In genomic region chr17:5124125-5124760, GRCh38 we compare ENCODE assay signal across 11 cellular contexts. TPM values are rescaled to one million over a fixed set of nuclear protein-coding genes. Genes with fewer than 3 reads are reported as not detected.
DNase-seq lines count a peak whose midpoint lies in the region; ATAC-seq and TF ChIP-seq lines count a peak whose summit lies in the region.
"Not testable (repeated sequence)": the region's sequence is repeated elsewhere in the genome, so short reads cannot be mapped to it uniquely, and the experiment has no call there.
"Had no signal": no experiment of that assay in that cellular context is flagged by ENCODE, and none has a peak within 500 bp of the region (broad histone marks: within the 10 kb centered on the region; RNA-seq: fewer than 3 reads in every experiment).

No MANE protein-coding gene starts in this region.

- not testable (repeated sequence) for H2BK12ac ChIP-seq in H9 (ENCODE audit: insufficient read length, low read depth, low read length)

- not testable (repeated sequence) for H2BK15ac ChIP-seq in H9 (ENCODE audit: low read depth, low read length)

- not testable (repeated sequence) for H3K36me3 Mint-ChIP-seq in H9 (ENCODE audit: insufficient read depth in 1 of 3, low read depth in 3 of 3); osteocyte (ENCODE audit: unreplicated experiment)

- not testable (repeated sequence) for H3K4me1 Mint-ChIP-seq in H9; osteocyte (ENCODE audit: unreplicated experiment)

- H3K27me3 ChIP-seq in H9 (ENCODE audit: insufficient read depth, low read length); WERI-Rb-1 (ENCODE audit: insufficient read depth, low read depth, severe bottlenecking): not testable (repeated sequence)

- peak overlapping the region; percentile 84 for H4K8ac ChIP-seq in H9 (replicated peaks; ENCODE audit: insufficient read length, low read depth, low read length)

- H3K4me1 ChIP-seq in H9 (ENCODE audit: insufficient read depth, low read length) = not testable (repeated sequence)

- H3K4ac ChIP-seq in H9 (ENCODE audit: low read depth, low read length) = not testable (repeated sequence)

- peak; percentile 20 for DNase-seq in H9
- peak; percentile 42 for DNase-seq in WERI-Rb-1
- peak; percentile 52 for DNase-seq in coronary artery (ENCODE audit: low spot score)
- peak; percentile 32 for DNase-seq in left lobe of liver (ENCODE audit: low spot score)
- DNase-seq in myocyte (ENCODE audit: low read depth) = peak; percentile 85
- DNase-seq in osteocyte (ENCODE audit: extremely low spot score, unreplicated experiment) = peak; percentile 44
- DNase-seq in stimulated activated CD8-positive, alpha-beta memory T cell treated with anti-CD3 and anti-CD28 coated beads, Interleukin-4, amount 100 ng/mL, for 48 hours = peak; percentile 8

- not testable (repeated sequence) for H4K91ac ChIP-seq in H9 (ENCODE audit: insufficient read length, low read depth, low read length)

- not testable (repeated sequence) for H3T11ph ChIP-seq in H9 (ENCODE audit: low read length)

- H4K20me1 ChIP-seq in H9 (ENCODE audit: control insufficient read depth, insufficient read depth, insufficient read length) = not testable (repeated sequence)

- H3K56ac ChIP-seq in H9 (ENCODE audit: insufficient read length, low read depth, low read length) = not testable (repeated sequence)

- not testable (repeated sequence) for H2AFZ ChIP-seq in H9 (ENCODE audit: low read length)

- H2BK20ac ChIP-seq in H9 (ENCODE audit: low read depth, low read length, poor library complexity, severe bottlenecking) = not testable (repeated sequence)

- not testable (repeated sequence) for H3K14ac ChIP-seq in H9 (ENCODE audit: insufficient read depth, low read length)

- H4K5ac ChIP-seq in H9 (ENCODE audit: insufficient read length, low read depth, low read length) = not testable (repeated sequence)

- H3K4me3 ChIP-seq in WERI-Rb-1 (ENCODE audit: low read depth, low read length); coronary artery: not testable (repeated sequence)

- not testable (repeated sequence) for H3K79me2 ChIP-seq in H9 (ENCODE audit: insufficient read depth, low read length)

- H3K18ac ChIP-seq in H9 (ENCODE audit: insufficient read length, low read depth, low read length) = not testable (repeated sequence)

- H3K9ac ChIP-seq in H9 (ENCODE audit: extremely low read depth, insufficient read length, low read length) = not testable (repeated sequence)

- not testable (repeated sequence) for H3K9me3 ChIP-seq in H9 (ENCODE audit: control insufficient read depth, low read depth, low read length); WERI-Rb-1 (ENCODE audit: severe bottlenecking)

- H3K4me2 ChIP-seq in H9 (ENCODE audit: insufficient read depth, insufficient read length, low read length) = not testable (repeated sequence)

- not testable (repeated sequence) for H3K23me2 ChIP-seq in H9 (ENCODE audit: insufficient read length, low read depth, low read length, poor library complexity, severe bottlenecking)

- H3K36me3 ChIP-seq in WERI-Rb-1 = not testable (repeated sequence)

- not testable (repeated sequence) for H3K79me1 ChIP-seq in H9 (ENCODE audit: insufficient read depth, low read depth, low read length, poor library complexity, severe bottlenecking)

- not testable (repeated sequence) for H3K27ac Mint-ChIP-seq in H9; osteocyte (ENCODE audit: unreplicated experiment)

- H2BK5ac ChIP-seq in H9 (ENCODE audit: insufficient read length, low read length) = not testable (repeated sequence)

- peaks cover 55% of the 10 kb centered on the region for H3K27me3 Mint-ChIP-seq in H9 (ENCODE audit: low read depth)
- H3K27me3 Mint-ChIP-seq in osteocyte (ENCODE audit: unreplicated experiment) = not testable (repeated sequence)

- no CpG with 5 or more reads among the region's 5 CpGs for WGBS in H9 (ENCODE audit: extremely low coverage, insufficient read length, low lambda C conversion rate)

- not testable (repeated sequence) for H2AK5ac ChIP-seq in H9 (ENCODE audit: insufficient read length, low read length)

- not testable (repeated sequence) for H3K27ac ChIP-seq in H9 (ENCODE audit: insufficient read length, low read depth, low read length); coronary artery
- peak overlapping the region; percentile 41 for H3K27ac ChIP-seq in WERI-Rb-1

- not testable (repeated sequence) for H3K9me3 Mint-ChIP-seq in H9; osteocyte (ENCODE audit: unreplicated experiment)

- H3K23ac ChIP-seq in H9 (ENCODE audit: insufficient read length, low read depth, low read length) = not testable (repeated sequence)

- ATAC-seq in left lobe of liver = not testable (repeated sequence)

- peak overlapping the region in 1 of 2 experiments; percentile 72; a peak in 3 of 5 replicates for H3K4me3 Mint-ChIP-seq in H9
- not testable (repeated sequence) for H3K4me3 Mint-ChIP-seq in osteocyte (ENCODE audit: unreplicated experiment)

- not testable (repeated sequence) for TF ChIP-seq CTCF in H9 (conservative IDR thresholded peaks at IDR 0.05); WERI-Rb-1 (IDR thresholded peaks at IDR 0.05; ENCODE audit: low read depth, low read length); coronary artery (IDR thresholded peaks at IDR 0.05); osteocyte (IDR thresholded peaks at IDR 0.05)

- not testable (repeated sequence) for H2BK120ac ChIP-seq in H9 (ENCODE audit: low read depth, low read length, poor library complexity, severe bottlenecking)

RNA-seq across cellular contexts. Expression of gene USP6, which starts 8.4 kb away (rescaled TPM):
- total RNA-seq in H9 (2021) (0.17 and 0.18 TPM in 2 replicates), left lobe of liver (0.08 TPM), myocyte (0.11 and 0.16 TPM in 2 replicates), osteocyte (0.13 and 0.16 TPM in 2 replicates)
- polyA plus RNA-seq in myocyte (2012) = 0.13 TPM
- total RNA-seq: A172; CD4-positive, CD25-positive, alpha-beta regulatory T cell; G401 had no signal

RNA-seq across cellular contexts. Expression of gene ZNF232, which starts 12.6 kb away (rescaled TPM):
- 44.7 and 46.4 TPM in 2 replicates for total RNA-seq in H9 (2021)
- total RNA-seq in left lobe of liver = 5.3 TPM
- 6.3 and 6.5 TPM in 2 replicates for total RNA-seq in myocyte
- polyA plus RNA-seq in myocyte (2012) = 5.9 TPM
- total RNA-seq in osteocyte = 7.9 and 8.5 TPM in 2 replicates
- total RNA-seq: A172 had no signal

RNA-seq across cellular contexts. Expression of gene ZFP3, which starts 46.0 kb away (rescaled TPM):
- total RNA-seq in H9 (2021) (0.11 and 0.18 TPM in 2 replicates), left lobe of liver (0.83 TPM), myocyte (0.16 and 0.32 TPM in 2 replicates), osteocyte (0.78 and 0.86 TPM in 2 replicates)
- 0.30 TPM for polyA plus RNA-seq in myocyte (2012)
- total RNA-seq: G401 had no signal
- polyA plus RNA-seq: K562 had no signal

Comparison
In these comparisons a context has a peak if more than half of its experiments do, and no peak if none do; other contexts are left out.
1. DNase-seq: peak in every context shown above with its lines; median percentile 85 in myocyte; 52 in coronary artery; 44 in osteocyte; 42 in WERI-Rb-1; 32 in left lobe of liver; 20 in H9; 8 in stimulated activated CD8-positive, alpha-beta memory T cell treated with anti-CD3 and anti-CD28 coated beads, Interleukin-4, amount 100 ng/mL, for 48 hours.